Comparison of ENCODE assay signal across 2 cellular contexts in genomic region chr7:111364413-111364812, GRCh38.
TF ChIP-seq lines count a peak whose summit lies in the region.

No MANE protein-coding gene starts in this region.

TF ChIP-seq in GM23338, 12 proteins besides CTCF, POLR2A, EP300 and RAD21:
- TF ChIP-seq REST (IDR thresholded peaks at IDR 0.05; ENCODE audit: unreplicated experiment): no peak
- TF ChIP-seq CREB1 (CRISPR knock-in tag; IDR thresholded peaks at IDR 0.05; ENCODE audit: low read depth): no peak

TF ChIP-seq in H1, 55 proteins besides CTCF, POLR2A, EP300 and RAD21:
- no peak for TF ChIP-seq POLR2AphosphoS5 (IDR thresholded peaks at IDR 0.05; ENCODE audit: low read depth, low read length)
- 0 out of 2 replicates have a peak, but pooled peaks have one; percentile 1 for TF ChIP-seq CEBPB (IDR thresholded peaks at IDR 0.05; ENCODE audit: low read depth, low read length)
- no peak for TF ChIP-seq NANOG (IDR thresholded peaks at IDR 0.05; ENCODE audit: insufficient read depth, low read depth, low read length, poor library complexity, severe bottlenecking)
- no peak for TF ChIP-seq BRCA1 (IDR thresholded peaks at IDR 0.05; ENCODE audit: low read depth, low read length)
- TF ChIP-seq EGR1 (IDR thresholded peaks at IDR 0.05; ENCODE audit: borderline replicate concordance, low read depth, low read length): no peak
